ENCODE assay signal across 1 cellular context in the genomic region with DNA sequence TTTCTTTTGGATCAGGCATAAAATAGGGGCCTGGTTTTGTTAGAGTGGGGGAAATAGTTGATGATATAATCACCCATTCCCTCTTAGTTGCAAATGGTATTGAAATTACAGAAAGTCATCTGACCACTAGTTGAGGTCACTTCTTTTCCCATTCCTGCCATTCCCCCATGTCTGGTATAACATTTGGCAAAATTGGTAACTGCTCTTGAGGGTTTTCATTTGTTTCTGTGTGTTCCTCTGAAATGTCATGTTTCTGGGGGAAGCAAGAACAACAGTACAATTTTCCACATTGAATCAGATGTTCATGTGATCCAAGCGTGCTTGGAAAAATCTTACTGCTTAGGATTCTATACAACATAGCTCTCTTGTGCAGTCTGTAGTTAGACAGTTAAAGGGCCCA.
TF ChIP-seq lines count a peak whose summit lies in the region.

No MANE protein-coding gene starts in this region.

TF ChIP-seq in GM23338, 12 proteins besides CTCF, POLR2A, EP300 and RAD21:
- TF ChIP-seq, protein P1, sequence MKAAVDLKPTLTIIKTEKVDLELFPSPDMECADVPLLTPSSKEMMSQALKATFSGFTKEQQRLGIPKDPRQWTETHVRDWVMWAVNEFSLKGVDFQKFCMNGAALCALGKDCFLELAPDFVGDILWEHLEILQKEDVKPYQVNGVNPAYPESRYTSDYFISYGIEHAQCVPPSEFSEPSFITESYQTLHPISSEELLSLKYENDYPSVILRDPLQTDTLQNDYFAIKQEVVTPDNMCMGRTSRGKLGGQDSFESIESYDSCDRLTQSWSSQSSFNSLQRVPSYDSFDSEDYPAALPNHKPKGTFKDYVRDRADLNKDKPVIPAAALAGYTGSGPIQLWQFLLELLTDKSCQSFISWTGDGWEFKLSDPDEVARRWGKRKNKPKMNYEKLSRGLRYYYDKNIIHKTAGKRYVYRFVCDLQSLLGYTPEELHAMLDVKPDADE (IDR thresholded peaks at IDR 0.05) = no peak
- TF ChIP-seq JUNB (IDR thresholded peaks at IDR 0.05; ENCODE audit: unreplicated experiment) (no peak), ZNF331 (CRISPR knock-in tag; IDR thresholded peaks at IDR 0.05; ENCODE audit: low read depth) (no peak), EZH2 (IDR thresholded peaks at IDR 0.05; ENCODE audit: low read depth, unreplicated experiment) (no peak), CREB1 (CRISPR knock-in tag; IDR thresholded peaks at IDR 0.05; ENCODE audit: low read depth) (no peak), STAT1 (IDR thresholded peaks at IDR 0.05; ENCODE audit: unreplicated experiment) (no peak), NANOG (IDR thresholded peaks at IDR 0.05; ENCODE audit: borderline replicate concordance) (no peak), EZH2phosphoT487 (IDR thresholded peaks at IDR 0.05; ENCODE audit: unreplicated experiment) (no peak), ZNF114 (CRISPR knock-in tag; IDR thresholded peaks at IDR 0.05) (no peak), POLR2AphosphoS5 (IDR thresholded peaks at IDR 0.05; ENCODE audit: low read depth) (no peak), REST (IDR thresholded peaks at IDR 0.05; ENCODE audit: unreplicated experiment) (no peak)
- TF ChIP-seq, protein P2, sequence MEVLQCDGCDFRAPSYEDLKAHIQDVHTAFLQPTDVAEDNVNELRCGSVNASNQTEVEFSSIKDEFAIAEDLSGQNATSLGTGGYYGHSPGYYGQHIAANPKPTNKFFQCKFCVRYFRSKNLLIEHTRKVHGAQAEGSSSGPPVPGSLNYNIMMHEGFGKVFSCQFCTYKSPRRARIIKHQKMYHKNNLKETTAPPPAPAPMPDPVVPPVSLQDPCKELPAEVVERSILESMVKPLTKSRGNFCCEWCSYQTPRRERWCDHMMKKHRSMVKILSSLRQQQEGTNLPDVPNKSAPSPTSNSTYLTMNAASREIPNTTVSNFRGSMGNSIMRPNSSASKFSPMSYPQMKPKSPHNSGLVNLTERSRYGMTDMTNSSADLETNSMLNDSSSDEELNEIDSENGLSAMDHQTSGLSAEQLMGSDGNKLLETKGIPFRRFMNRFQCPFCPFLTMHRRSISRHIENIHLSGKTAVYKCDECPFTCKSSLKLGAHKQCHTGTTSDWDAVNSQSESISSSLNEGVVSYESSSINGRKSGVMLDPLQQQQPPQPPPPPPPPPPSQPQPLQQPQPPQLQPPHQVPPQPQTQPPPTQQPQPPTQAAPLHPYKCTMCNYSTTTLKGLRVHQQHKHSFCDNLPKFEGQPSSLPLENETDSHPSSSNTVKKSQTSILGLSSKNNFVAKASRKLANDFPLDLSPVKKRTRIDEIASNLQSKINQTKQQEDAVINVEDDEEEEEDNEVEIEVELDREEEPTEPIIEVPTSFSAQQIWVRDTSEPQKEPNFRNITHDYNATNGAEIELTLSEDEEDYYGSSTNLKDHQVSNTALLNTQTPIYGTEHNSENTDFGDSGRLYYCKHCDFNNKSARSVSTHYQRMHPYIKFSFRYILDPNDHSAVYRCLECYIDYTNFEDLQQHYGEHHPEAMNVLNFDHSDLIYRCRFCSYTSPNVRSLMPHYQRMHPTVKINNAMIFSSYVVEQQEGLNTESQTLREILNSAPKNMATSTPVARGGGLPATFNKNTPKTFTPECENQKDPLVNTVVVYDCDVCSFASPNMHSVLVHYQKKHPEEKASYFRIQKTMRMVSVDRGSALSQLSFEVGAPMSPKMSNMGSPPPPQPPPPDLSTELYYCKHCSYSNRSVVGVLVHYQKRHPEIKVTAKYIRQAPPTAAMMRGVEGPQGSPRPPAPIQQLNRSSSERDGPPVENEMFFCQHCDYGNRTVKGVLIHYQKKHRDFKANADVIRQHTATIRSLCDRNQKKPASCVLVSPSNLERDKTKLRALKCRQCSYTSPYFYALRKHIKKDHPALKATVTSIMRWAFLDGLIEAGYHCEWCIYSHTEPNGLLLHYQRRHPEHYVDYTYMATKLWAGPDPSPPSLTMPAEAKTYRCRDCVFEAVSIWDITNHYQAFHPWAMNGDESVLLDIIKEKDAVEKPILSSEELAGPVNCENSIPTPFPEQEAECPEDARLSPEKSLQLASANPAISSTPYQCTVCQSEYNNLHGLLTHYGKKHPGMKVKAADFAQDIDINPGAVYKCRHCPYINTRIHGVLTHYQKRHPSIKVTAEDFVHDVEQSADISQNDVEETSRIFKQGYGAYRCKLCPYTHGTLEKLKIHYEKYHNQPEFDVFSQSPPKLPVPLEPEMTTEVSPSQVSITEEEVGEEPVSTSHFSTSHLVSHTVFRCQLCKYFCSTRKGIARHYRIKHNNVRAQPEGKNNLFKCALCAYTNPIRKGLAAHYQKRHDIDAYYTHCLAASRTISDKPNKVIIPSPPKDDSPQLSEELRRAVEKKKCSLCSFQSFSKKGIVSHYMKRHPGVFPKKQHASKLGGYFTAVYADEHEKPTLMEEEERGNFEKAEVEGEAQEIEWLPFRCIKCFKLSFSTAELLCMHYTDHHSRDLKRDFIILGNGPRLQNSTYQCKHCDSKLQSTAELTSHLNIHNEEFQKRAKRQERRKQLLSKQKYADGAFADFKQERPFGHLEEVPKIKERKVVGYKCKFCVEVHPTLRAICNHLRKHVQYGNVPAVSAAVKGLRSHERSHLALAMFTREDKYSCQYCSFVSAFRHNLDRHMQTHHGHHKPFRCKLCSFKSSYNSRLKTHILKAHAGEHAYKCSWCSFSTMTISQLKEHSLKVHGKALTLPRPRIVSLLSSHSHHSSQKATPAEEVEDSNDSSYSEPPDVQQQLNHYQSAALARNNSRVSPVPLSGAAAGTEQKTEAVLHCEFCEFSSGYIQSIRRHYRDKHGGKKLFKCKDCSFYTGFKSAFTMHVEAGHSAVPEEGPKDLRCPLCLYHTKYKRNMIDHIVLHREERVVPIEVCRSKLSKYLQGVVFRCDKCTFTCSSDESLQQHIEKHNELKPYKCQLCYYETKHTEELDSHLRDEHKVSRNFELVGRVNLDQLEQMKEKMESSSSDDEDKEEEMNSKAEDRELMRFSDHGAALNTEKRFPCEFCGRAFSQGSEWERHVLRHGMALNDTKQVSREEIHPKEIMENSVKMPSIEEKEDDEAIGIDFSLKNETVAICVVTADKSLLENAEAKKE (CRISPR knock-in tag; IDR thresholded peaks at IDR 0.05) = no peak
